In the genomic region with DNA sequence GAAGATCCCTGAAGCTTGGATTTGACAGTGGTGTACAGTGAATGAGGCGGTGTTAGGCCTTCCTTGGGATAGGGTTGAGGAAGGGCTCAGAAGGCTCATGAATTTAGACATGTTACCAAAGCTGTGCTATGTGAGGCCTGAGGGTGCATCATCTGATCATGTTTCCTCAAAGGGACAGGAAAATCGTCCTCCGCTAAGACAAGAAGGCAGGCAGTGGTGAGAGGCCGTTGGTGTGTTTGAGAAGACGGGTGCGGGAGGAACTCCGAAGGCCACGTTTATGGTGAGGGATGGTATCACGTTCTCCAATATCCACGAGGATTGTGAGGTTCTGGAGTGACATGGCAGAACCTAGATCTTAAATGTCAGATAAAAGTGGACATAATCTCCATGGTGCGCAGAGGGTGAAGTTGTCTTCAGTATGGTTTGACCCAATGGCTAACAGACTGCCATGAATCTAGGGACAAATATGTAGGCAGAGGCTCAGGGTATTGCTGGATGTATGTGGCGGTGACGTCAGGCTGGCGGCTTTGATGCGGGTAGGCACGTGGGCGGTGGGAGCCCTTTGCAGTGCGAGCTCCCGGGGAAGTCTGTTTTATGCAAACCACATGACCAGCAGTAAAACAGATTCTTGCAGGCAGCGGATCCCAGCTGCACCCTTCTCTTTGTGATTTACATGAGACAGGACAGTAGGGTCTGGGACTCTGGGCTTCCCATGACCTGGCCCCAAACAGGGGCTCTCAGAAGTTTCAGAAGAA, we compare ENCODE assay signal across 15 cellular contexts.
DNase-seq lines count a peak whose midpoint lies in the region; ATAC-seq and TF ChIP-seq lines count a peak whose summit lies in the region.
"Had no signal": no experiment of that assay in that cellular context is flagged by ENCODE, and none has a peak within 500 bp of the region (broad histone marks: within the 10 kb centered on the region; RNA-seq: fewer than 3 reads in every experiment).

No MANE protein-coding gene starts in this region.

- H3K27ac Mint-ChIP-seq in GM23338: no peak overlapping the region
- no peak overlapping the region for H3K27ac Mint-ChIP-seq in T-helper 2 cell treated with Interferon-gamma antibody and Interleukin-4, amounts not matched to agents 5 μg/mL and 100 μg/mL, for 36 hours
- no peak overlapping the region for H3K27ac Mint-ChIP-seq in activated naive CD8-positive, alpha-beta T cell treated with anti-CD3 and anti-CD28 coated beads, Interleukin-2, amount 50 U/mL, for 24 hours
- H3K27ac Mint-ChIP-seq in CD4-positive, alpha-beta memory T cell: no peak overlapping the region

- peaks cover 5% of the 10 kb centered on the region; the same call in 2 of the 3 replicates for H3K4me1 Mint-ChIP-seq in GM23338
- no peaks in the 10 kb centered on the region for H3K4me1 Mint-ChIP-seq in T-helper 2 cell treated with Interferon-gamma antibody and Interleukin-4, amounts not matched to agents 5 μg/mL and 100 μg/mL, for 36 hours (ENCODE audit: low read depth)
- H3K4me1 Mint-ChIP-seq in activated naive CD8-positive, alpha-beta T cell treated with anti-CD3 and anti-CD28 coated beads, Interleukin-2, amount 50 U/mL, for 24 hours: peaks cover 10% of the 10 kb centered on the region
- H3K4me1 Mint-ChIP-seq in CD4-positive, alpha-beta memory T cell: peaks cover 4 to 22% (median 12%) of the 10 kb centered on the region in 4 donors

- CTCF ChIA-PET in CD4-positive, alpha-beta memory T cell (lab: Charles Lee; ENCODE audit: partially characterized antibody): interaction anchor here (0.9 kb wide), 1 partner anchor 9 kb away, joined by 3 read pairs; no protein-coding TSS in a partner anchor

- peaks cover 2% of the 10 kb centered on the region for H3K27me3 Mint-ChIP-seq in GM23338 (ENCODE audit: insufficient read depth, low read depth, poor library complexity)
- H3K27me3 Mint-ChIP-seq in T-helper 2 cell treated with Interferon-gamma antibody and Interleukin-4, amounts not matched to agents 5 μg/mL and 100 μg/mL, for 36 hours (ENCODE audit: low read depth): peaks cover 7% of the 10 kb centered on the region
- H3K27me3 Mint-ChIP-seq in activated naive CD8-positive, alpha-beta T cell treated with anti-CD3 and anti-CD28 coated beads, Interleukin-2, amount 50 U/mL, for 24 hours: peaks cover 27% of the 10 kb centered on the region
- peaks cover 9 to 12% of the 10 kb centered on the region in 2 donors for H3K27me3 Mint-ChIP-seq in CD4-positive, alpha-beta memory T cell

- H3K36me3 ChIP-seq in GM23338 (ENCODE audit: insufficient read depth): no peaks in the 10 kb centered on the region
- no peaks in the 10 kb centered on the region for H3K36me3 ChIP-seq in CD4-positive, alpha-beta memory T cell (ENCODE audit: insufficient read depth, low read length)
- H3K36me3 ChIP-seq: BLaER1, pancreas had no signal

- no peak overlapping the region for H3K4me2 ChIP-seq in GM23338

- no peaks in the 10 kb centered on the region for H4K20me1 ChIP-seq in GM23338 (replicated peaks; ENCODE audit: insufficient read depth)
- H4K20me1 ChIP-seq: BLaER1 had no signal

- H3K27me3 ChIP-seq in GM23338 (ENCODE audit: insufficient read depth): no peaks in the 10 kb centered on the region
- H3K27me3 ChIP-seq in CD4-positive, alpha-beta memory T cell (ENCODE audit: insufficient read depth, low read length): no peaks in the 10 kb centered on the region
- H3K27me3 ChIP-seq: BLaER1 had no signal

- POLR2A ChIA-PET in CD4-positive, alpha-beta memory T cell (lab: Charles Lee; ENCODE audit: partially characterized antibody): no interaction called here

- no peaks in the 10 kb centered on the region for H3K9me3 ChIP-seq in CD4-positive, alpha-beta memory T cell (ENCODE audit: control insufficient read depth in 1 of 2, low read length in 2 of 2)
- H3K9me3 ChIP-seq: BLaER1, pancreas had no signal

- H3K79me2 ChIP-seq in GM23338 (replicated peaks; ENCODE audit: insufficient read depth): no peaks in the 10 kb centered on the region

- no peaks in the 10 kb centered on the region; the same call in 2 of the 3 replicates for H3K9me3 Mint-ChIP-seq in GM23338
- H3K9me3 Mint-ChIP-seq in T-helper 2 cell treated with Interferon-gamma antibody and Interleukin-4, amounts not matched to agents 5 μg/mL and 100 μg/mL, for 36 hours: no peaks in the 10 kb centered on the region
- H3K9me3 Mint-ChIP-seq in activated naive CD8-positive, alpha-beta T cell treated with anti-CD3 and anti-CD28 coated beads, Interleukin-2, amount 50 U/mL, for 24 hours: no peaks in the 10 kb centered on the region
- H3K9me3 Mint-ChIP-seq in CD4-positive, alpha-beta memory T cell: peaks cover 0 to 8% (median 0%) of the 10 kb centered on the region in 8 donors

- H2AFZ ChIP-seq in GM23338: peak overlapping the region; percentile 28; the same call in 1 of the 2 replicates

- no peak overlapping the region for H3K4me3 ChIP-seq in GM23338
- H3K4me3 ChIP-seq in CD4-positive, alpha-beta memory T cell (ENCODE audit: low read length in 2 of 2): no peak overlapping the region
- H3K4me3 ChIP-seq: BLaER1, pancreas had no signal

- DNase-seq in GM23338 (ENCODE audit: low spot score) (no peak), COLO829 (ENCODE audit: low spot score) (no peak), NCI-H1105 (lab: John Stamatoyannopoulos, UW) (no peak)
- DNase-seq in T-helper 2 cell treated with Interferon-gamma antibody and Interleukin-4, amounts not matched to agents 5 μg/mL and 100 μg/mL, for 36 hours (ENCODE audit: low spot score): peak; percentile 24
- peak; percentile 45 for DNase-seq in activated naive CD8-positive, alpha-beta T cell treated with anti-CD3 and anti-CD28 coated beads, Interleukin-2, amount 50 U/mL, for 24 hours
- peak; percentile 47 for DNase-seq in stimulated activated CD4-positive, alpha-beta T cell treated with anti-CD3 and anti-CD28 coated beads, Interleukin-1b, Interleukin-23, amount 100 ng/mL, for 48 hours
- no peak for DNase-seq in CD4-positive, alpha-beta memory T cell
- DNase-seq: GF-D8, IMR-90, mammary epithelial cell, NCI-H774, pancreas, Right ventricle myocardium superior had no signal

- no peaks in the 10 kb centered on the region for H3K9me2 ChIP-seq in GM23338 (ENCODE audit: insufficient read depth)

- no peaks in the 10 kb centered on the region; the same call in 1 of the 2 replicates for H3K4me1 ChIP-seq in GM23338 (ENCODE audit: insufficient read depth)
- no peaks in the 10 kb centered on the region for H3K4me1 ChIP-seq in CD4-positive, alpha-beta memory T cell (ENCODE audit: insufficient read depth, low read length)
- H3K4me1 ChIP-seq: pancreas had no signal

- no peak overlapping the region for H3K4me3 Mint-ChIP-seq in GM23338
- H3K4me3 Mint-ChIP-seq in T-helper 2 cell treated with Interferon-gamma antibody and Interleukin-4, amounts not matched to agents 5 μg/mL and 100 μg/mL, for 36 hours: no peak overlapping the region
- H3K4me3 Mint-ChIP-seq in activated naive CD8-positive, alpha-beta T cell treated with anti-CD3 and anti-CD28 coated beads, Interleukin-2, amount 50 U/mL, for 24 hours: no peak overlapping the region
- peak overlapping the region in 2 of 8 donors; percentile 0 to 36 for H3K4me3 Mint-ChIP-seq in CD4-positive, alpha-beta memory T cell

- no peaks in the 10 kb centered on the region for H3F3A ChIP-seq in GM23338 (replicated peaks; ENCODE audit: low read depth)

- no peaks in the 10 kb centered on the region for H3K36me3 Mint-ChIP-seq in GM23338 (ENCODE audit: low read depth)
- no peaks in the 10 kb centered on the region for H3K36me3 Mint-ChIP-seq in T-helper 2 cell treated with Interferon-gamma antibody and Interleukin-4, amounts not matched to agents 5 μg/mL and 100 μg/mL, for 36 hours (ENCODE audit: low read depth)
- no peaks in the 10 kb centered on the region for H3K36me3 Mint-ChIP-seq in activated naive CD8-positive, alpha-beta T cell treated with anti-CD3 and anti-CD28 coated beads, Interleukin-2, amount 50 U/mL, for 24 hours (ENCODE audit: low read depth)
- no peaks in the 10 kb centered on the region for H3K36me3 Mint-ChIP-seq in CD4-positive, alpha-beta memory T cell

- ATAC-seq in GM23338: peak; percentile 58
- peak; percentile 65 for ATAC-seq in activated naive CD8-positive, alpha-beta T cell treated with anti-CD3 and anti-CD28 coated beads, Interleukin-2, amount 50 U/mL, for 24 hours
- ATAC-seq in GM21367 (IDR thresholded peaks at IDR 0.05; ENCODE audit: unreplicated experiment): no peak
- ATAC-seq: pancreas had no signal

- no peak for TF ChIP-seq CTCF in GM23338 (conservative IDR thresholded peaks at IDR 0.05; ENCODE audit: low read depth in 2 of 2)

- intact Hi-C loops in CD4-positive, alpha-beta memory T cell (cut with micrococcal nuclease): no loop called here

- H3K27ac ChIP-seq in GM23338 (ENCODE audit: low read depth): no peak overlapping the region
- H3K27ac ChIP-seq in CD4-positive, alpha-beta memory T cell (ENCODE audit: low read depth, low read length): no peak overlapping the region
- H3K27ac ChIP-seq: BLaER1, pancreas had no signal

TF ChIP-seq in GM23338, 12 proteins besides CTCF, POLR2A, EP300 and RAD21 (continues in another document):
- TF ChIP-seq EZH2phosphoT487 (IDR thresholded peaks at IDR 0.05; ENCODE audit: unreplicated experiment): no peak
- TF ChIP-seq JUNB (IDR thresholded peaks at IDR 0.05; ENCODE audit: unreplicated experiment): no peak
- no peak for TF ChIP-seq REST (IDR thresholded peaks at IDR 0.05; ENCODE audit: unreplicated experiment)

Comparison
In these comparisons a context has a peak if more than half of its experiments do, and no peak if none do; other contexts are left out.
1. DNase-seq: peak in T-helper 2 cell treated with Interferon-gamma antibody and Interleukin-4, amounts not matched to agents 5 μg/mL and 100 μg/mL, for 36 hours (single experiment), activated naive CD8-positive, alpha-beta T cell treated with anti-CD3 and anti-CD28 coated beads, Interleukin-2, amount 50 U/mL, for 24 hours (single experiment) and stimulated activated CD4-positive, alpha-beta T cell treated with anti-CD3 and anti-CD28 coated beads, Interleukin-1b, Interleukin-23, amount 100 ng/mL, for 48 hours (single experiment); none in GM23338 (single experiment), CD4-positive, alpha-beta memory T cell (0 of 5), COLO829 (single experiment) and NCI-H1105 (single experiment).